1 cellular context compared by ENCODE assay signal in the genomic region with DNA sequence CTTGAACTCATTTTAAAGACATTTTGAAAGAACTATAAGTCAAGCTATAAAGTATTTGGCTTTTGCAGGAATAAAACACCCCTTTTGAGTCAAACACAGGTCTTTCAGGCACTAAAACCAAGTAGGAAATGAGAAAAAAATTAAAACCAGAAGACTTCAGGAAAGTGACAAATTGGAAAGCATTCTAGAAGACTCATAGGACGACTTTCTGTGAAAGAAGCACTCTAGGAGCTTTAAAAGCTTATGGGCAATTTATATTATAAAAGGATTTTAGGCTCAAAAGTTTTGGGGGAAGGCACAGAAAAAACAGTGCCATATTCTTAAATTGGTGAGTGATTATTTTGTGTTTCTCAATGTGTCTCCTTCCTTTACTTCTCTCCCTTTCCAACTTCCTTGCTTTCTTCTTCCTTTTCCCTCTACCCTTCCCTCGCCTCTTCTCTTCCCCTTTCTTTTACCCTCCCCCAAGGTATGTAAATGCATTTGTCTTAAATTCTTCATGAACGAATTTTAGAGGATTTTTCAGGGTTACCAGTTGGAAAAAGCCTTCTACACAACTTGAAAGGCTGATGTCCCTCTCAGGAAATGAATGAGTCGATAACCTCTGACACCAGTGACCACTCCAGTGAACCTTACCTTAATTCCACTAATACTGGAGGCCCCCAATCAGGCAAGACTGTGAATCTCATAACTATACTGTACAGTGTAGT.
TF ChIP-seq lines count a peak whose summit lies in the region.

No MANE protein-coding gene starts in this region.

TF ChIP-seq in K562, 482 proteins besides CTCF, POLR2A, EP300 and RAD21 (continued from another document and continues in another):
- TF ChIP-seq, protein P1, sequence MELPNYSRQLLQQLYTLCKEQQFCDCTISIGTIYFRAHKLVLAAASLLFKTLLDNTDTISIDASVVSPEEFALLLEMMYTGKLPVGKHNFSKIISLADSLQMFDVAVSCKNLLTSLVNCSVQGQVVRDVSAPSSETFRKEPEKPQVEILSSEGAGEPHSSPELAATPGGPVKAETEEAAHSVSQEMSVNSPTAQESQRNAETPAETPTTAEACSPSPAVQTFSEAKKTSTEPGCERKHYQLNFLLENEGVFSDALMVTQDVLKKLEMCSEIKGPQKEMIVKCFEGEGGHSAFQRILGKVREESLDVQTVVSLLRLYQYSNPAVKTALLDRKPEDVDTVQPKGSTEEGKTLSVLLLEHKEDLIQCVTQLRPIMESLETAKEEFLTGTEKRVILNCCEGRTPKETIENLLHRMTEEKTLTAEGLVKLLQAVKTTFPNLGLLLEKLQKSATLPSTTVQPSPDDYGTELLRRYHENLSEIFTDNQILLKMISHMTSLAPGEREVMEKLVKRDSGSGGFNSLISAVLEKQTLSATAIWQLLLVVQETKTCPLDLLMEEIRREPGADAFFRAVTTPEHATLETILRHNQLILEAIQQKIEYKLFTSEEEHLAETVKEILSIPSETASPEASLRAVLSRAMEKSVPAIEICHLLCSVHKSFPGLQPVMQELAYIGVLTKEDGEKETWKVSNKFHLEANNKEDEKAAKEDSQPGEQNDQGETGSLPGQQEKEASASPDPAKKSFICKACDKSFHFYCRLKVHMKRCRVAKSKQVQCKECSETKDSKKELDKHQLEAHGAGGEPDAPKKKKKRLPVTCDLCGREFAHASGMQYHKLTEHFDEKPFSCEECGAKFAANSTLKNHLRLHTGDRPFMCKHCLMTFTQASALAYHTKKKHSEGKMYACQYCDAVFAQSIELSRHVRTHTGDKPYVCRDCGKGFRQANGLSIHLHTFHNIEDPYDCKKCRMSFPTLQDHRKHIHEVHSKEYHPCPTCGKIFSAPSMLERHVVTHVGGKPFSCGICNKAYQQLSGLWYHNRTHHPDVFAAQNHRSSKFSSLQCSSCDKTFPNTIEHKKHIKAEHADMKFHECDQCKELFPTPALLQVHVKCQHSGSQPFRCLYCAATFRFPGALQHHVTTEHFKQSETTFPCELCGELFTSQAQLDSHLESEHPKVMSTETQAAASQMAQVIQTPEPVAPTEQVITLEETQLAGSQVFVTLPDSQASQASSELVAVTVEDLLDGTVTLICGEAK (IDR thresholded peaks at IDR 0.05), result peak; percentile 66
- TF ChIP-seq, protein P1 (CRISPR knock-in tag; IDR thresholded peaks at IDR 0.05), result no peak
- TF ChIP-seq SOX6 (IDR thresholded peaks at IDR 0.05) (peak; percentile 32), ATF1 (CRISPR knock-in tag; IDR thresholded peaks at IDR 0.05) (no peak), ATF1 (tag; IDR thresholded peaks at IDR 0.05) (peak; percentile 51; the same call in 1 of the 2 replicates), CREM (IDR thresholded peaks at IDR 0.05; ENCODE audit: low read depth) (peak; percentile 35; the same call in 1 of the 2 replicates), ZNF146 (CRISPR knock-in tag; IDR thresholded peaks at IDR 0.05; ENCODE audit: unreplicated experiment) (no peak), KDM1A (IDR thresholded peaks at IDR 0.05) (peak; percentile 85 to 86), BRF1 (IDR thresholded peaks at IDR 0.05; ENCODE audit: borderline replicate concordance, extremely low read depth, insufficient read length) (no peak), LEF1 (IDR thresholded peaks at IDR 0.05) (peak; percentile 82), MTA1 (IDR thresholded peaks at IDR 0.05; ENCODE audit: borderline replicate concordance) (peak; percentile 80), ATF7 (IDR thresholded peaks at IDR 0.05) (peak; percentile 21; the same call in 1 of the 2 replicates), DPF2 (IDR thresholded peaks at IDR 0.05) (peak; percentile 87), RBFOX2 (IDR thresholded peaks at IDR 0.05; ENCODE audit: low read depth, low read length) (peak; percentile 54; the same call in 1 of the 2 replicates), SMARCA5 (IDR thresholded peaks at IDR 0.05) (peak; percentile 36; the same call in 1 of the 2 replicates), MAFK (IDR thresholded peaks at IDR 0.05; ENCODE audit: low read length) (peak; percentile 63), POLR2AphosphoS5 (IDR thresholded peaks at IDR 0.05; ENCODE audit: control insufficient read depth, insufficient read depth, low read depth, low read length) (peak; percentile 25; the same call in 1 of the 2 replicates), ESRRA (IDR thresholded peaks at IDR 0.05; ENCODE audit: borderline replicate concordance, low read depth) (0 out of 2 replicates have a peak, but pooled peaks have one; percentile 19), NFYB (IDR thresholded peaks at IDR 0.05; ENCODE audit: extremely low read depth, insufficient read length) (no peak)
- TF ChIP-seq, protein P2, sequence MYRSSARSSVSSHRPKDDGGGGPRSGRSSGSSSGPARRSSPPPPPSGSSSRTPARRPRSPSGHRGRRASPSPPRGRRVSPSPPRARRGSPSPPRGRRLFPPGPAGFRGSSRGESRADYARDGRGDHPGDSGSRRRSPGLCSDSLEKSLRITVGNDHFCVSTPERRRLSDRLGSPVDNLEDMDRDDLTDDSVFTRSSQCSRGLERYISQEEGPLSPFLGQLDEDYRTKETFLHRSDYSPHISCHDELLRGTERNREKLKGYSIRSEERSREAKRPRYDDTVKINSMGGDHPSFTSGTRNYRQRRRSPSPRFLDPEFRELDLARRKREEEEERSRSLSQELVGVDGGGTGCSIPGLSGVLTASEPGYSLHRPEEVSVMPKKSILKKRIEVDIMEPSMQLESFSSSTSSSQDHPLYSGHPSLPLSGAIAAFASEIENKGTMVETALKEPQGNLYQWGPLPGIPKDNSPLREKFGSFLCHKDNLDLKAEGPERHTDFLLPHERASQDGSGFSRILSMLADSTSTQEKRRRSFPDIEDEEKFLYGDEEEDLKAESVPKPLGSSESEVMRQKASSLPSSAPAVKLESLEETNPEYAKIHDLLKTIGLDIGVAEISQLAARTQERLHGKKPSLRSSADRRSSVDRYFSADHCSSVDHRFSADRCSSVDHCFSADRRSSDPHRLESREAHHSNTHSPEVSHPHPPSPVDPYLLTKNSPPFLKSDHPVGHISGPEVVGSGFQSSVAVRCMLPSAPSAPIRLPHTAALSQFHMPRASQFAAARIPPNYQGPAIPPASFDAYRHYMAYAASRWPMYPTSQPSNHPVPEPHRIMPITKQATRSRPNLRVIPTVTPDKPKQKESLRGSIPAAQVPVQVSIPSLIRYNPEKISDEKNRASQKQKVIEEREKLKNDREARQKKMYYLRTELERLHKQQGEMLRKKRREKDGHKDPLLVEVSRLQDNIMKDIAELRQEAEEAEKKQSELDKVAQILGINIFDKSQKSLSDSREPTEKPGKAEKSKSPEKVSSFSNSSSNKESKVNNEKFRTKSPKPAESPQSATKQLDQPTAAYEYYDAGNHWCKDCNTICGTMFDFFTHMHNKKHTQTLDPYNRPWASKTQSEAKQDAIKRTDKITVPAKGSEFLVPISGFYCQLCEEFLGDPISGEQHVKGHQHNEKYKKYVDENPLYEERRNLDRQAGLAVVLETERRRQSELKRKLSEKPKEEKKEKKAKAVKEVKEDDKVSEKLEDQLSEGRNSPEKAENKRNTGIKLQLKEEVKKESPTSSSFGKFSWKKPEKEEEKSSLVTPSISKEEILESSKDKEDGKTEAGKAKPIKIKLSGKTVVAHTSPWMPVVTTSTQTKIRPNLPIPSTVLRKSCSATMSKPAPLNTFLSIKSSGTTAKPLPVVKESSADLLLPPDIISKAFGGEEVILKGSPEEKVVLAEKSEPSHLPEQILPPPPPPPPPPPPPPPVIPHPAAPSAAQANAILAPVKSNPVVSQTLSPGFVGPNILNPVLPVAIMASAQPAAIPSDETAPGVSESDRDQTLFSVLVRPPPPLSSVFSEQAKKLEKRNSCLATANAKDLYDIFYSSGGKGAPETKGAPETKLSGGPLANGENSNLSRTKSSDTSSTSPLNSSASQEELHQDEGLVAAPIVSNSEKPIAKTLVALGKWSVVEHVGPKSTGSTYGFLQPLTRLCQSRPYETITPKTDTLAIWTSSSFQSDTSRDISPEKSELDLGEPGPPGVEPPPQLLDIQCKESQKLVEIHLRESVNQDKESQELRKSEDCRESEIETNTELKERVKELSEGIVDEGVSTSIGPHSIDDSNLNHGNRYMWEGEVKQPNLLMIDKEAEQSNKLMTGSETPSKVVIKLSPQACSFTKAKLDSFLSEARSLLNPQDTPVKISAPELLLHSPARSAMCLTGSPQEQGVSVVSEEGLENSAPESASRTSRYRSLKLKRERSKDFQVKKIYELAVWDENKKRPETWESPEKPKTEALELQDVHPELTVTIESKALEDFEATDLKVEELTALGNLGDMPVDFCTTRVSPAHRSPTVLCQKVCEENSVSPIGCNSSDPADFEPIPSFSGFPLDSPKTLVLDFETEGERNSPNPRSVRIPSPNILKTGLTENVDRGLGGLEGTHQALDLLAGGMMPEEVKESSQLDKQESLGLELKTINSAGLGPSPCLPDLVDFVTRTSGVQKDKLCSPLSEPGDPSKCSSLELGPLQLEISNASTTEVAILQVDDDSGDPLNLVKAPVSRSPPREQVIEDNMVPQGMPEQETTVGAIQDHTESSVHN (IDR thresholded peaks at IDR 0.05; ENCODE audit: borderline replicate concordance in 1 of 2, low read depth in 1 of 2), result 0 out of 4 replicates have a peak, but pooled peaks of 1 of the 2 experiments have one; percentile 29
- TF ChIP-seq, protein P3, sequence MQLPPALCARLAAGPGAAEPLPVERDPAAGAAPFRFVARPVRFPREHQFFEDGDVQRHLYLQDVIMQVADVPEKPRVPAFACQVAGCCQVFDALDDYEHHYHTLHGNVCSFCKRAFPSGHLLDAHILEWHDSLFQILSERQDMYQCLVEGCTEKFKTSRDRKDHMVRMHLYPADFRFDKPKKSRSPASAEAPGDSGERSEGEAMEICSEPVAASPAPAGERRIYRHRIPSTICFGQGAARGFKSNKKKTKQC (CRISPR knock-in tag; IDR thresholded peaks at IDR 0.05), result no peak
- TF ChIP-seq, protein P4, sequence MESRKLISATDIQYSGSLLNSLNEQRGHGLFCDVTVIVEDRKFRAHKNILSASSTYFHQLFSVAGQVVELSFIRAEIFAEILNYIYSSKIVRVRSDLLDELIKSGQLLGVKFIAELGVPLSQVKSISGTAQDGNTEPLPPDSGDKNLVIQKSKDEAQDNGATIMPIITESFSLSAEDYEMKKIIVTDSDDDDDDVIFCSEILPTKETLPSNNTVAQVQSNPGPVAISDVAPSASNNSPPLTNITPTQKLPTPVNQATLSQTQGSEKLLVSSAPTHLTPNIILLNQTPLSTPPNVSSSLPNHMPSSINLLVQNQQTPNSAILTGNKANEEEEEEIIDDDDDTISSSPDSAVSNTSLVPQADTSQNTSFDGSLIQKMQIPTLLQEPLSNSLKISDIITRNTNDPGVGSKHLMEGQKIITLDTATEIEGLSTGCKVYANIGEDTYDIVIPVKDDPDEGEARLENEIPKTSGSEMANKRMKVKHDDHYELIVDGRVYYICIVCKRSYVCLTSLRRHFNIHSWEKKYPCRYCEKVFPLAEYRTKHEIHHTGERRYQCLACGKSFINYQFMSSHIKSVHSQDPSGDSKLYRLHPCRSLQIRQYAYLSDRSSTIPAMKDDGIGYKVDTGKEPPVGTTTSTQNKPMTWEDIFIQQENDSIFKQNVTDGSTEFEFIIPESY (CRISPR knock-in tag; IDR thresholded peaks at IDR 0.05), result no peak
- TF ChIP-seq, protein P5, sequence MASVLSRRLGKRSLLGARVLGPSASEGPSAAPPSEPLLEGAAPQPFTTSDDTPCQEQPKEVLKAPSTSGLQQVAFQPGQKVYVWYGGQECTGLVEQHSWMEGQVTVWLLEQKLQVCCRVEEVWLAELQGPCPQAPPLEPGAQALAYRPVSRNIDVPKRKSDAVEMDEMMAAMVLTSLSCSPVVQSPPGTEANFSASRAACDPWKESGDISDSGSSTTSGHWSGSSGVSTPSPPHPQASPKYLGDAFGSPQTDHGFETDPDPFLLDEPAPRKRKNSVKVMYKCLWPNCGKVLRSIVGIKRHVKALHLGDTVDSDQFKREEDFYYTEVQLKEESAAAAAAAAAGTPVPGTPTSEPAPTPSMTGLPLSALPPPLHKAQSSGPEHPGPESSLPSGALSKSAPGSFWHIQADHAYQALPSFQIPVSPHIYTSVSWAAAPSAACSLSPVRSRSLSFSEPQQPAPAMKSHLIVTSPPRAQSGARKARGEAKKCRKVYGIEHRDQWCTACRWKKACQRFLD (CRISPR knock-in tag; IDR thresholded peaks at IDR 0.05), result peak; percentile 65; the same call in 1 of the 2 replicates
